ENCODE assay signal across 8 cellular contexts in the genomic region with DNA sequence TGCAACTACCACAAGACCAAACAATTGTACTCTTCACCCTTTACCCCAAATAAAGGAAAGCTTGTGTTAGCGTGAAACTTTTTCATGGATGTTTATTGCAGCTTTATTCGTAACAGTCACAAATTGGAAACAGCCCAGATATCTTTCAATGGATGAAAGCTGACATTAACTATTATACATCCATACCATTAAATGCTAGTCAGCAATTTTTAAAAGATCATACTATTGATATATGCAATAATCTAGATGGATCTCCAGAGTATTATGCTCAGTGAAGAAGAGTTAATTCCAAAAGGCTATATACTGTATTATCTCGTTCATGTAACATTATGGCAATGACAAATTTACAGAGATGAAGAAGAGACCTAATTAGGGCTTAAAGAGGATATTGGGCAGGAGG.
"Had no signal": no experiment of that assay in that cellular context is flagged by ENCODE, and none has a peak within 500 bp of the region (broad histone marks: within the 10 kb centered on the region; RNA-seq: fewer than 3 reads in every experiment).

No MANE protein-coding gene starts in this region.

- ATAC-seq: GM12878 had no signal

- H3K4me3 ChIP-seq: GM12878 had no signal

- DNase-seq: GDM1, GF-D8 had no signal

- FAIRE-seq: G401.6, GM12878, GM12891, GM12892, GM18507, GM19239 had no signal
